In genomic region chr17:45261577-45262515, GRCh38 we compare ENCODE assay signal across 8 cellular contexts. TPM values are rescaled to one million over a fixed set of nuclear protein-coding genes. Genes with fewer than 3 reads are reported as not detected.
A peak's percentile ranks its signal among the peaks of the same experiment; 100 is the strongest.
DNase-seq lines count a peak whose midpoint lies in the region; ATAC-seq and TF ChIP-seq lines count a peak whose summit lies in the region.

TSS of gene SPATA32 (minus strand) at chr17:45262094. CDS start at chr17:45262016, 78 bp downstream.

- DNase-seq in T follicular helper cell (ENCODE audit: low read depth) (peak; percentile 52), smooth muscle cell (lab: John Stamatoyannopoulos, UW; ENCODE audit: unreplicated experiment) (no peak), NCI-H82 treated with DMSO at 0.1 percent for 48 hours (lab: John Stamatoyannopoulos, UW; ENCODE audit: unreplicated experiment) (no peak), EL (no peak), NCI-H69 (lab: John Stamatoyannopoulos, UW) (no peak)

- 9% methylated on average over 47 of the region's 68 CpGs for WGBS in smooth muscle cell (ENCODE audit: low lambda C conversion rate)

- H3K79me2 ChIP-seq in smooth muscle cell (ENCODE audit: low read depth): no peaks in the 10 kb centered on the region

- no peak for TF ChIP-seq CTCF in smooth muscle cell (IDR thresholded peaks at IDR 0.05; ENCODE audit: borderline replicate concordance, insufficient read depth, poor library complexity, severe bottlenecking)

- no peaks in the 10 kb centered on the region for H3F3A ChIP-seq in smooth muscle cell (ENCODE audit: low read depth)

- peaks cover 4% of the 10 kb centered on the region for H4K20me1 ChIP-seq in smooth muscle cell (ENCODE audit: low read depth)

- peaks cover 6% of the 10 kb centered on the region for H3K4me1 ChIP-seq in smooth muscle cell (ENCODE audit: low read depth)

- ATAC-seq in GM19023 (IDR thresholded peaks at IDR 0.05; ENCODE audit: unreplicated experiment): peak; percentile 54

- peak within 1 kb of the TSS; percentile 29 for H2AFZ ChIP-seq in smooth muscle cell (ENCODE audit: low read depth)

- H3K9me3 ChIP-seq in iPS-18c (ENCODE audit: control insufficient read depth, insufficient read depth, low read length) (no peaks in the 10 kb centered on the region), smooth muscle cell (replicated peaks; ENCODE audit: low read depth) (no peaks in the 10 kb centered on the region)

- H3K4me2 ChIP-seq in smooth muscle cell: peak within 1 kb of the TSS; percentile 96

- peak within 1 kb of the TSS; percentile 58 for H3K4me3 ChIP-seq in iPS-18c (ENCODE audit: insufficient read depth, low read depth, low read length)
- peak within 1 kb of the TSS; percentile 71 for H3K4me3 ChIP-seq in smooth muscle cell

- H3K9ac ChIP-seq in smooth muscle cell (ENCODE audit: low read depth): peak within 1 kb of the TSS; percentile 30

- no peaks in the 10 kb centered on the region for H3K27me3 ChIP-seq in smooth muscle cell (ENCODE audit: low read depth)

- H3K27ac ChIP-seq in angular gyrus (ENCODE audit: low read depth, low read length) (peak within 1 kb of the TSS; percentile 75), smooth muscle cell (ENCODE audit: low read depth) (no peak within 1 kb of the TSS)

- no peaks in the 10 kb centered on the region for H3K36me3 ChIP-seq in smooth muscle cell (ENCODE audit: low read depth)

RNA-seq across cellular contexts. Expression of gene SPATA32, which starts in this region (rescaled TPM):
- not detected in 2 replicates for total RNA-seq in smooth muscle cell
- 0.27 TPM in 1 of 2 replicates, not detected in the other for polyA plus RNA-seq in smooth muscle cell
